Comparison of ENCODE assay signal across 21 cellular contexts in genomic region chr12:42854208-42854607, GRCh38.
"Had no signal": no experiment of that assay in that cellular context is flagged by ENCODE, and none has a peak within 500 bp of the region (broad histone marks: within the 10 kb centered on the region; RNA-seq: fewer than 3 reads in every experiment).

No MANE protein-coding gene starts in this region.

- ATAC-seq: activated naive CD4-positive, alpha-beta T cell treated with anti-CD3 and anti-CD28 coated beads, Interleukin-2, amount 50 U/mL, for 72 hours; activated T-helper 17 cell treated with anti-CD3 and anti-CD28 coated beads, Interleukin-2, amount 50 U/mL, for 72 hours; gastrocnemius medialis; natural killer cell; WTC11 had no signal

- H3K27me3 ChIP-seq: gastrocnemius medialis, sigmoid colon, upper lobe of left lung had no signal

- FAIRE-seq: bronchial epithelial cell had no signal

- H3K9me3 ChIP-seq: gastrocnemius medialis, sigmoid colon, upper lobe of left lung had no signal

- H3K4me3 ChIP-seq: gastrocnemius medialis, lung, sigmoid colon, upper lobe of left lung had no signal

- H3K27ac ChIP-seq: gastrocnemius medialis, sigmoid colon, upper lobe of left lung had no signal

- H3K4me1 ChIP-seq: gastrocnemius medialis had no signal

- DNase-seq: activated CD4-positive, alpha-beta T cell treated with anti-CD3 and anti-CD28 coated beads, Interleukin-2, amount 50 U/mL, for 4 hours; activated CD8-positive, alpha-beta memory T cell treated with anti-CD3 and anti-CD28 coated beads for 24 hours; activated CD8-positive, alpha-beta memory T cell treated with anti-CD3 and anti-CD28 coated beads, Interleukin-2, amount 50 U/mL, for 4 hours; activated T-cell treated with anti-CD3 and anti-CD28 coated beads, Interleukin-2, amount 50 U/mL, for 24 hours; aorta; cerebellar nuclear complex; gastrocnemius medialis; head of caudate nucleus; midbrain; natural killer cell; retina; sigmoid colon; stimulated activated CD4-positive, alpha-beta T cell treated with anti-CD3 and anti-CD28 coated beads, Interleukin-4, amount 100 ng/mL, for 24 hours; stimulated activated naive CD4-positive, alpha-beta T cell treated with Interleukin-2 at 50 U/mL for 16 hours; T1000; upper lobe of left lung had no signal

- H3K36me3 ChIP-seq: gastrocnemius medialis, sigmoid colon, upper lobe of left lung had no signal
